In genomic region chr17:15122857-15123256, GRCh38 we compare ENCODE assay signal across 22 cellular contexts.
DNase-seq lines count a peak whose midpoint lies in the region; ATAC-seq and TF ChIP-seq lines count a peak whose summit lies in the region.
"Had no signal": no experiment of that assay in that cellular context is flagged by ENCODE, and none has a peak within 500 bp of the region (broad histone marks: within the 10 kb centered on the region; RNA-seq: fewer than 3 reads in every experiment).

No MANE protein-coding gene starts in this region.

- H3K4me3 ChIP-seq in AG09309 (ENCODE audit: control insufficient read depth, low read depth, low read length) (no peak overlapping the region), WERI-Rb-1 (ENCODE audit: low read depth, low read length) (no peak overlapping the region), foreskin fibroblast (ENCODE audit: low read depth in 1 of 2, low read length in 2 of 2) (no peak overlapping the region), tibial nerve (no peak overlapping the region)
- H3K4me3 ChIP-seq: BLaER1, Peyer's patch had no signal

- peaks cover 34% of the 10 kb centered on the region for H3K27me3 Mint-ChIP-seq in activated T-cell treated with anti-CD3 and anti-CD28 coated beads, Interleukin-2, amount 50 U/mL, for 24 hours

- no peaks in the 10 kb centered on the region for H3K4me1 ChIP-seq in tibial nerve
- H3K4me1 ChIP-seq: Peyer's patch had no signal

- no peak overlapping the region for H3K27ac Mint-ChIP-seq in activated T-cell treated with anti-CD3 and anti-CD28 coated beads, Interleukin-2, amount 50 U/mL, for 24 hours
- H3K27ac Mint-ChIP-seq: CD4-positive, alpha-beta T cell had no signal

- no peak for ATAC-seq in HG03460 (IDR thresholded peaks at IDR 0.05; ENCODE audit: unreplicated experiment)
- ATAC-seq: HepG2 had no signal

- TF ChIP-seq CTCF in AG09309 (IDR thresholded peaks at IDR 0.05; ENCODE audit: control insufficient read depth, insufficient read depth, low read depth, low read length, missing control alignments) (no peak), WERI-Rb-1 (IDR thresholded peaks at IDR 0.05; ENCODE audit: low read depth, low read length) (no peak), foreskin fibroblast (IDR thresholded peaks at IDR 0.05; ENCODE audit: low read depth, low read length) (no peak), tibial nerve (IDR thresholded peaks at IDR 0.05) (no peak)

- 72 to 75% methylated on average over 4 of the region's 4 CpGs for WGBS in tibial nerve, 2 donors

- no peak overlapping the region for H3K4me3 Mint-ChIP-seq in activated T-cell treated with anti-CD3 and anti-CD28 coated beads, Interleukin-2, amount 50 U/mL, for 24 hours
- H3K4me3 Mint-ChIP-seq: CD4-positive, alpha-beta T cell had no signal

- no peak for TF ChIP-seq POLR2A in tibial nerve (IDR thresholded peaks at IDR 0.05)

- H3K36me3 ChIP-seq in WERI-Rb-1: no peaks in the 10 kb centered on the region
- H3K36me3 ChIP-seq in tibial nerve: no peaks in the 10 kb centered on the region
- H3K36me3 ChIP-seq: BLaER1, Peyer's patch had no signal

- no peaks in the 10 kb centered on the region for H3K36me3 Mint-ChIP-seq in activated T-cell treated with anti-CD3 and anti-CD28 coated beads, Interleukin-2, amount 50 U/mL, for 24 hours (ENCODE audit: low read depth)

- H3K27ac ChIP-seq in WERI-Rb-1 (peak overlapping the region; percentile 64; the same call in 1 of the 2 replicates), tibial nerve (no peak overlapping the region)
- H3K27ac ChIP-seq: BLaER1, Peyer's patch had no signal

- H3K4me1 Mint-ChIP-seq in activated T-cell treated with anti-CD3 and anti-CD28 coated beads, Interleukin-2, amount 50 U/mL, for 24 hours (ENCODE audit: low read depth): no peaks in the 10 kb centered on the region

- H3K27me3 ChIP-seq in WERI-Rb-1 (ENCODE audit: insufficient read depth, low read depth, severe bottlenecking) (no peaks in the 10 kb centered on the region), tibial nerve (no peaks in the 10 kb centered on the region)
- H3K27me3 ChIP-seq: BLaER1, Peyer's patch had no signal

- H3K9me3 ChIP-seq in WERI-Rb-1 (ENCODE audit: severe bottlenecking) (no peaks in the 10 kb centered on the region), tibial nerve (no peaks in the 10 kb centered on the region)
- H3K9me3 ChIP-seq: Peyer's patch had no signal

- H3K9me3 Mint-ChIP-seq in activated T-cell treated with anti-CD3 and anti-CD28 coated beads, Interleukin-2, amount 50 U/mL, for 24 hours: no peaks in the 10 kb centered on the region
- H3K9me3 Mint-ChIP-seq: CD4-positive, alpha-beta T cell had no signal

- no peak for TF ChIP-seq EP300 in tibial nerve (IDR thresholded peaks at IDR 0.05)

- DNase-seq in AG09309 (ENCODE audit: low read depth): peak; percentile 73
- peak; percentile 27 for DNase-seq in ELR (ENCODE audit: low read depth)
- no peak for DNase-seq in WERI-Rb-1
- DNase-seq in foreskin fibroblast: peak; percentile 74 to 76
- no peak for DNase-seq in tibial nerve (ENCODE audit: low spot score in 2 of 2)
- DNase-seq in NCI-H526 (lab: John Stamatoyannopoulos, UW): no peak
- DNase-seq in activated T-cell treated with anti-CD3 and anti-CD28 coated beads, Interleukin-2, amount 50 U/mL, for 24 hours: no peak
- DNase-seq: CD4-positive, alpha-beta T cell; COR-L47; DMS79 treated with DMSO at 0.1 percent for 48 hours; KBM-7; MM.1S; NCI-H1092; NCI-H1436 treated with DMSO at 0.1 percent for 48 hours; NCI-H1930; NCI-H345; NCI-H524; NCI-H82; Peyer's patch had no signal

Comparison
In these comparisons a context has a peak if more than half of its experiments do, and no peak if none do; other contexts are left out.
1. DNase-seq: peak in AG09309 (single experiment), ELR (single experiment) and foreskin fibroblast (2 of 2); none in WERI-Rb-1 (single experiment), tibial nerve (0 of 2), NCI-H526 (0 of 2) and activated T-cell treated with anti-CD3 and anti-CD28 coated beads, Interleukin-2, amount 50 U/mL, for 24 hours (single experiment).